11 cellular contexts compared by ENCODE assay signal in genomic region chr17:40103742-40104095, GRCh38. TPM values are rescaled to one million over a fixed set of nuclear protein-coding genes. Genes with fewer than 3 reads are reported as not detected.
DNase-seq lines count a peak whose midpoint lies in the region; ATAC-seq and TF ChIP-seq lines count a peak whose summit lies in the region.
"Had no signal": no experiment of that assay in that cellular context is flagged by ENCODE, and none has a peak within 500 bp of the region (broad histone marks: within the 10 kb centered on the region; RNA-seq: fewer than 3 reads in every experiment).

No MANE protein-coding gene starts in this region.

- no peaks in the 10 kb centered on the region for H3K27me3 ChIP-seq in osteoblast (ENCODE audit: insufficient read depth, low read length)

- no peaks in the 10 kb centered on the region for H3K9me3 Mint-ChIP-seq in stimulated activated naive CD8-positive, alpha-beta T cell treated with anti-CD3 and anti-CD28 coated beads, Interleukin-15, Interleukin-2, amounts not matched to agents 100 ng/mL and 50 ng/mL, for 24 hours

- H3K4me2 ChIP-seq in osteoblast (ENCODE audit: insufficient read depth, low read length), result no peak overlapping the region

- no peaks in the 10 kb centered on the region for H4K20me1 ChIP-seq in osteoblast (ENCODE audit: insufficient read depth, low read length)

- H3K27ac ChIP-seq in coronary artery, result peak overlapping the region; percentile 17 to 75
- no peak overlapping the region for H3K27ac ChIP-seq in osteoblast (ENCODE audit: low read depth, low read length)

- H3K36me3 Mint-ChIP-seq in stimulated activated naive CD8-positive, alpha-beta T cell treated with anti-CD3 and anti-CD28 coated beads, Interleukin-15, Interleukin-2, amounts not matched to agents 100 ng/mL and 50 ng/mL, for 24 hours (ENCODE audit: low read depth), result no peaks in the 10 kb centered on the region

- H3K9me3 ChIP-seq in osteoblast (ENCODE audit: low read depth, low read length), result no peaks in the 10 kb centered on the region

- no peak overlapping the region for H3K4me3 Mint-ChIP-seq in stimulated activated naive CD8-positive, alpha-beta T cell treated with anti-CD3 and anti-CD28 coated beads, Interleukin-15, Interleukin-2, amounts not matched to agents 100 ng/mL and 50 ng/mL, for 24 hours

- TF ChIP-seq CTCF in coronary artery (IDR thresholded peaks at IDR 0.05) (no peak), osteoblast (IDR thresholded peaks at IDR 0.05; ENCODE audit: extremely low read depth, low read depth, low read length) (no peak)

- H3K27me3 Mint-ChIP-seq in stimulated activated naive CD8-positive, alpha-beta T cell treated with anti-CD3 and anti-CD28 coated beads, Interleukin-15, Interleukin-2, amounts not matched to agents 100 ng/mL and 50 ng/mL, for 24 hours, result no peaks in the 10 kb centered on the region

- H2AFZ ChIP-seq in osteoblast (ENCODE audit: low read length), result no peak overlapping the region

- H3K4me1 ChIP-seq in osteoblast (ENCODE audit: insufficient read depth, low read length), result peaks cover 28% of the 10 kb centered on the region

- H3K4me1 Mint-ChIP-seq in stimulated activated naive CD8-positive, alpha-beta T cell treated with anti-CD3 and anti-CD28 coated beads, Interleukin-15, Interleukin-2, amounts not matched to agents 100 ng/mL and 50 ng/mL, for 24 hours (ENCODE audit: low read depth), result peaks cover 97% of the 10 kb centered on the region

- peaks cover 11% of the 10 kb centered on the region for H3K79me2 ChIP-seq in osteoblast (ENCODE audit: insufficient read depth, low read length)

- no peak overlapping the region for H3K4me3 ChIP-seq in coronary artery
- H3K4me3 ChIP-seq in osteoblast (ENCODE audit: insufficient read depth, low read length), result no peak overlapping the region

- H3K36me3 ChIP-seq in osteoblast (ENCODE audit: insufficient read depth, low read length), result no peaks in the 10 kb centered on the region

- H3K27ac Mint-ChIP-seq in stimulated activated naive CD8-positive, alpha-beta T cell treated with anti-CD3 and anti-CD28 coated beads, Interleukin-15, Interleukin-2, amounts not matched to agents 100 ng/mL and 50 ng/mL, for 24 hours, result peak overlapping the region; percentile 18

- no peak for ATAC-seq in stimulated activated naive CD8-positive, alpha-beta T cell treated with anti-CD3 and anti-CD28 coated beads, Interleukin-15, Interleukin-2, amounts not matched to agents 100 U/mL and 50 U/mL, for 24 hours

- DNase-seq in stimulated activated naive CD8-positive, alpha-beta T cell treated with anti-CD3 and anti-CD28 coated beads, Interleukin-15, Interleukin-2, amounts not matched to agents 100 U/mL and 50 U/mL, for 24 hours, result no peak
- DNase-seq in coronary artery (ENCODE audit: low spot score), result no peak
- peak; percentile 8 for DNase-seq in osteoblast (ENCODE audit: insufficient read length, low spot score, missing footprints)
- no peak for DNase-seq in NCI-H1436 treated with DMSO at 0.1 percent for 48 hours (lab: John Stamatoyannopoulos, UW)
- no peak for DNase-seq in EL
- DNase-seq in activated effector memory CD4-positive, alpha-beta T cell treated with Interleukin-2 at 50 U/mL for 16 hours, result no peak
- no peak for DNase-seq in NCI-H524 treated with DMSO at 0.1 percent for 48 hours (lab: John Stamatoyannopoulos, UW)
- DNase-seq: activated CD4-positive, alpha-beta T cell treated with anti-CD3 and anti-CD28 coated beads, Interleukin-2, amount 50 U/mL, for 4 hours; NCI-H2107; SHP77 had no signal

RNA-seq across cellular contexts. Expression of gene NR1D1, which starts 3.3 kb away (rescaled TPM):
- total RNA-seq in osteoblast, result 5.1 and 7.1 TPM in 2 replicates

RNA-seq across cellular contexts. Expression of gene MSL1, which starts 18.1 kb away (rescaled TPM):
- total RNA-seq in osteoblast, result 53.3 and 60.1 TPM in 2 replicates

RNA-seq across cellular contexts. Expression of gene CASC3, which starts 36.6 kb away (rescaled TPM):
- total RNA-seq in osteoblast, result 40.7 and 45.2 TPM in 2 replicates

RNA-seq across cellular contexts. Expression of gene THRA, which starts 41.0 kb away (rescaled TPM):
- total RNA-seq in osteoblast, result 30.6 and 33.3 TPM in 2 replicates

RNA-seq across cellular contexts. Expression of gene MED24, which starts 49.5 kb away (rescaled TPM):
- 33.6 and 36.6 TPM in 2 replicates for total RNA-seq in osteoblast
